9 cellular contexts compared by ENCODE assay signal in genomic region chr3:192188218-192188835, GRCh38.
A peak's percentile ranks its signal among the peaks of the same experiment; 100 is the strongest.
DNase-seq lines count a peak whose midpoint lies in the region; ATAC-seq, FAIRE-seq and TF ChIP-seq lines count a peak whose summit lies in the region.
"Had no signal": no experiment of that assay in that cellular context is flagged by ENCODE, and none has a peak within 500 bp of the region (broad histone marks: within the 10 kb centered on the region; RNA-seq: fewer than 3 reads in every experiment).

No MANE protein-coding gene starts in this region.

- TF ChIP-seq POLR2A in Peyer's patch (IDR thresholded peaks at IDR 0.05): no peak
- no peak for TF ChIP-seq POLR2A in K562 (conservative IDR thresholded peaks at IDR 0.05)
- no peak for TF ChIP-seq POLR2A in right lobe of liver (IDR thresholded peaks at IDR 0.05)

- no peak overlapping the region for H3K4me2 ChIP-seq in K562 (ENCODE audit: insufficient read depth, low read length)

- intact Hi-C loops in K562 (cut with micrococcal nuclease): loop anchor here (5.0 kb wide), 2 partner anchors 254 to 771 kb away; no protein-coding TSS in a partner anchor
- intact Hi-C loops in right lobe of liver (cut with DNase I): loop anchor here in 1 of 2 donors (10.0 kb wide), 1 partner anchor 256 kb away; no protein-coding TSS in a partner anchor
- intact Hi-C loops in upper lobe of right lung (cut with DNase I): no loop called here

- FAIRE-seq in K562 (lab: Jason Lieb, UNC): peak; percentile 6
- FAIRE-seq: A204.1 had no signal

- H3K4me1 ChIP-seq in Peyer's patch: no peaks in the 10 kb centered on the region
- H3K4me1 ChIP-seq in K562 (replicated peaks in 1 of 2; ENCODE audit: control insufficient read depth in 2 of 2, insufficient read depth in 2 of 2, low read length in 2 of 2): no peaks in the 10 kb centered on the region
- no peaks in the 10 kb centered on the region for H3K4me1 ChIP-seq in right lobe of liver
- no peaks in the 10 kb centered on the region for H3K4me1 ChIP-seq in upper lobe of right lung

- TF ChIP-seq EP300 in K562 (IDR thresholded peaks at IDR 0.05; ENCODE audit: low read length): no peak

- in situ Hi-C loops in K562 (cut with MboI): no loop called here

- H3K36me3 ChIP-seq in Peyer's patch (no peaks in the 10 kb centered on the region), K562 (ENCODE audit: control insufficient read depth, insufficient read depth, low read length) (no peaks in the 10 kb centered on the region), right lobe of liver (no peaks in the 10 kb centered on the region), upper lobe of right lung (no peaks in the 10 kb centered on the region)

- 3% methylated on average over 7 of the region's 7 CpGs for WGBS in K562 (ENCODE audit: insufficient coverage, low coverage, missing lambda C conversion rate)
- WGBS in right lobe of liver (ENCODE audit: insufficient coverage, low coverage, low lambda C conversion rate, missing lambda C conversion rate): 14% methylated on average over 7 of the region's 7 CpGs

- no peak overlapping the region for H3K27ac ChIP-seq in HL-60 (replicated peaks)
- H3K27ac ChIP-seq in Peyer's patch: no peak overlapping the region
- H3K27ac ChIP-seq in K562 (ENCODE audit: extremely low read depth, low read depth, low read length): no peak overlapping the region
- no peak overlapping the region for H3K27ac ChIP-seq in right lobe of liver
- no peak overlapping the region for H3K27ac ChIP-seq in upper lobe of right lung

- TF ChIP-seq RAD21 in K562 (CRISPR knock-in tag; conservative IDR thresholded peaks at IDR 0.05 in 1 of 2, IDR thresholded peaks at IDR 0.05 in 1 of 2): peak; percentile 26 to 39

- H3K4me3 ChIP-seq in HL-60 (replicated peaks; ENCODE audit: insufficient read depth, low read length): no peak overlapping the region
- H3K4me3 ChIP-seq in Peyer's patch: no peak overlapping the region
- no peak overlapping the region for H3K4me3 ChIP-seq in K562
- no peak overlapping the region for H3K4me3 ChIP-seq in right lobe of liver
- H3K4me3 ChIP-seq in upper lobe of right lung: no peak overlapping the region

- no peaks in the 10 kb centered on the region for H3K9me3 ChIP-seq in Peyer's patch
- no peaks in the 10 kb centered on the region for H3K9me3 ChIP-seq in K562 (replicated peaks; ENCODE audit: control insufficient read depth, insufficient read depth, low read depth, low read length)
- no peaks in the 10 kb centered on the region for H3K9me3 ChIP-seq in right lobe of liver
- no peaks in the 10 kb centered on the region for H3K9me3 ChIP-seq in upper lobe of right lung

- no peaks in the 10 kb centered on the region for H3K79me2 ChIP-seq in K562 (ENCODE audit: control insufficient read depth, insufficient read depth, low read length)

- TF ChIP-seq CTCF in HL-60 (IDR thresholded peaks at IDR 0.05; ENCODE audit: insufficient read depth, low read length) (peak; percentile 33), Peyer's patch (IDR thresholded peaks at IDR 0.05) (peak in 4 of 6 experiments; percentile 19 to 49 (median 37)), K562 (IDR thresholded peaks at IDR 0.05 in 2 of 3, conservative IDR thresholded peaks at IDR 0.05 in 1 of 3; ENCODE audit: insufficient read depth in 2 of 3, low read depth in 1 of 3, low read length in 3 of 3) (peak; percentile 17 to 60 (median 49); a peak in 5 of 6 replicates), right lobe of liver (IDR thresholded peaks at IDR 0.05) (peak; percentile 59 to 81 (median 73)), upper lobe of right lung (IDR thresholded peaks at IDR 0.05) (peak; percentile 65)

- ATAC-seq in GM21619 (IDR thresholded peaks at IDR 0.05; ENCODE audit: unreplicated experiment) (peak; percentile 93), K562 (peak; percentile 64; the same call in 2 of the 3 replicates), right lobe of liver (peak; percentile 84 to 89 (median 86)), upper lobe of right lung (peak; percentile 69)

- H2AFZ ChIP-seq in K562 (ENCODE audit: low read depth, low read length): no peak overlapping the region

- no peaks in the 10 kb centered on the region for H3K9me1 ChIP-seq in K562 (ENCODE audit: control insufficient read depth, insufficient read depth, low read length)

- POLR2A ChIA-PET in K562 (lab: Yijun Ruan, JAX): no interaction called here

- DNase-seq in DMS 273 (lab: John Stamatoyannopoulos, UW; ENCODE audit: unreplicated experiment) (peak; percentile 92), DMS 273 treated with DMSO at 0.1 percent for 48 hours (lab: John Stamatoyannopoulos, UW) (no peak), HL-60 (ENCODE audit: low read depth in 1 of 2, low spot score in 1 of 2) (peak; percentile 23 to 26), Peyer's patch (peak in 2 of 3 donors; percentile 35 to 71), K562 (ENCODE audit: extremely low read depth in 1 of 4, low spot score in 3 of 4) (peak; percentile 27 to 55 (median 50)), right lobe of liver (peak; percentile 62 to 67 (median 64)), upper lobe of right lung (peak; percentile 67)

- CTCF ChIA-PET in K562 (lab: Yijun Ruan, JAX; ENCODE audit: low intra/inter-chr PET ratio): interaction anchor here (0.7 kb wide), 1 partner anchor 326 kb away, joined by 4 read pairs; no protein-coding TSS in a partner anchor

- no peaks in the 10 kb centered on the region for H3K27me3 ChIP-seq in HL-60 (ENCODE audit: insufficient read depth, poor library complexity, severe bottlenecking)
- no peaks in the 10 kb centered on the region for H3K27me3 ChIP-seq in Peyer's patch
- no peaks in the 10 kb centered on the region for H3K27me3 ChIP-seq in K562 (ENCODE audit: control insufficient read depth in 2 of 2, insufficient read depth in 2 of 2, low read length in 2 of 2)
- no peaks in the 10 kb centered on the region for H3K27me3 ChIP-seq in right lobe of liver
- H3K27me3 ChIP-seq in upper lobe of right lung: no peaks in the 10 kb centered on the region

- H4K20me1 ChIP-seq in K562 (replicated peaks; ENCODE audit: control insufficient read depth, insufficient read depth, low read length): no peaks in the 10 kb centered on the region

- BruUV-seq in K562 (replicated peaks; lab: Mats Ljungman, UMichigan): no TSS peak

- no peak overlapping the region for H3K9ac ChIP-seq in K562 (ENCODE audit: insufficient read depth in 1 of 2, low read depth in 2 of 2, low read length in 2 of 2)

TF ChIP-seq in K562, 482 proteins besides CTCF, POLR2A, EP300 and RAD21:
- TF ChIP-seq NR2C2 (CRISPR knock-in tag; IDR thresholded peaks at IDR 0.05): no peak
- no peak for TF ChIP-seq NR2C2 (tag; IDR thresholded peaks at IDR 0.05)
- TF ChIP-seq SMC3 (conservative IDR thresholded peaks at IDR 0.05; ENCODE audit: insufficient read depth, low read depth, low read length): 0 out of 2 replicates have a peak, but pooled peaks have one; percentile 17
- TF ChIP-seq, protein P1, sequence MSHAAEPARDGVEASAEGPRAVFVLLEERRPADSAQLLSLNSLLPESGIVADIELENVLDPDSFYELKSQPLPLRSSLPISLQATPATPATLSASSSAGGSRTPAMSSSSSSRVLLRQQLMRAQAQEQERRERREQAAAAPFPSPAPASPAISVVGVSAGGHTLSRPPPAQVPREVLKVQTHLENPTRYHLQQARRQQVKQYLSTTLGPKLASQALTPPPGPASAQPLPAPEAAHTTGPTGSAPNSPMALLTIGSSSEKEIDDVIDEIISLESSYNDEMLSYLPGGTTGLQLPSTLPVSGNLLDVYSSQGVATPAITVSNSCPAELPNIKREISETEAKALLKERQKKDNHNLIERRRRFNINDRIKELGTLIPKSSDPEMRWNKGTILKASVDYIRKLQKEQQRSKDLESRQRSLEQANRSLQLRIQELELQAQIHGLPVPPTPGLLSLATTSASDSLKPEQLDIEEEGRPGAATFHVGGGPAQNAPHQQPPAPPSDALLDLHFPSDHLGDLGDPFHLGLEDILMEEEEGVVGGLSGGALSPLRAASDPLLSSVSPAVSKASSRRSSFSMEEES (CRISPR knock-in tag; IDR thresholded peaks at IDR 0.05): peak; percentile 57
TF ChIP-seq in K562: peak in this region for 2.
